Comparison of ENCODE assay signal across 18 cellular contexts in genomic region chr10:20596065-20596760, GRCh38.
DNase-seq lines count a peak whose midpoint lies in the region; ATAC-seq and TF ChIP-seq lines count a peak whose summit lies in the region.
"Had no signal": no experiment of that assay in that cellular context is flagged by ENCODE, and none has a peak within 500 bp of the region (broad histone marks: within the 10 kb centered on the region; RNA-seq: fewer than 3 reads in every experiment).

No MANE protein-coding gene starts in this region.

- H3K4me1 ChIP-seq in left ventricle myocardium inferior (peaks cover 25% of the 10 kb centered on the region), endodermal cell (ENCODE audit: control insufficient read depth, insufficient read depth, low read length) (no peaks in the 10 kb centered on the region), mesenchymal stem cell (ENCODE audit: control insufficient read depth, insufficient read depth, low read depth, low read length) (peaks cover 3% of the 10 kb centered on the region)
- H3K4me1 ChIP-seq: prostate gland had no signal

- H4K91ac ChIP-seq in mesenchymal stem cell (ENCODE audit: low read length), result no peak overlapping the region

- no peak overlapping the region for H3K4ac ChIP-seq in mesenchymal stem cell (ENCODE audit: low read depth in 1 of 2, low read length in 2 of 2)

- H2BK120ac ChIP-seq in mesenchymal stem cell (ENCODE audit: low read depth, low read length), result no peak overlapping the region

- no peak overlapping the region for H2BK15ac ChIP-seq in mesenchymal stem cell (ENCODE audit: low read depth, poor library complexity, severe bottlenecking)

- peak; percentile 50 for ATAC-seq in Right ventricle myocardium superior (ENCODE audit: poor library complexity)
- ATAC-seq: A549; activated CD8-positive, alpha-beta T cell treated with anti-CD3 and anti-CD28 coated beads for 36 hours had no signal

- no peak overlapping the region for H3K23ac ChIP-seq in mesenchymal stem cell (ENCODE audit: low read length in 2 of 2)

- H3K4me3 ChIP-seq in left ventricle myocardium inferior, result no peak overlapping the region
- H3K4me3 ChIP-seq in endodermal cell (ENCODE audit: low read length), result no peak overlapping the region
- H3K4me3 ChIP-seq in mesenchymal stem cell (ENCODE audit: insufficient read depth in 1 of 2, low read depth in 1 of 2, low read length in 2 of 2), result no peak overlapping the region
- H3K4me3 ChIP-seq: A549, heart left ventricle, prostate gland had no signal

- no peaks in the 10 kb centered on the region for H3K79me1 ChIP-seq in mesenchymal stem cell (replicated peaks; ENCODE audit: low read length, poor library complexity, severe bottlenecking)

- H3K14ac ChIP-seq in mesenchymal stem cell (ENCODE audit: low read length in 2 of 2), result no peak overlapping the region

- no peak overlapping the region for H2BK12ac ChIP-seq in mesenchymal stem cell (ENCODE audit: low read length in 2 of 2)

- H3K36me3 Mint-ChIP-seq in endodermal cell (ENCODE audit: low read depth), result no peaks in the 10 kb centered on the region
- H3K36me3 Mint-ChIP-seq: activated naive CD8-positive, alpha-beta T cell treated with anti-CD3 and anti-CD28 coated beads, Interleukin-2, amount 10 ng/mL, durations not matched to agents 7 days and 5 days; CD4-positive, alpha-beta memory T cell had no signal

- intact Hi-C loops in Right ventricle myocardium superior (cut with DNase I) (no loop called here), left ventricle myocardium inferior (cut with micrococcal nuclease) (no loop called here)

- H3K9ac ChIP-seq in endodermal cell (ENCODE audit: extremely low read depth, low read length, poor library complexity, severe bottlenecking) (no peak overlapping the region), mesenchymal stem cell (ENCODE audit: low read length) (no peak overlapping the region)
- H3K9ac ChIP-seq: KMS-11 had no signal

- no peak overlapping the region for H4K8ac ChIP-seq in mesenchymal stem cell (ENCODE audit: low read length)

- no peaks in the 10 kb centered on the region for H3K9me3 Mint-ChIP-seq in endodermal cell
- H3K9me3 Mint-ChIP-seq: activated naive CD8-positive, alpha-beta T cell treated with anti-CD3 and anti-CD28 coated beads, Interleukin-2, amount 10 ng/mL, durations not matched to agents 7 days and 5 days had no signal

- H2BK5ac ChIP-seq in mesenchymal stem cell (ENCODE audit: low read depth, low read length, poor library complexity, severe bottlenecking), result no peak overlapping the region

- no peak overlapping the region for H2AK5ac ChIP-seq in mesenchymal stem cell (ENCODE audit: low read length, severe bottlenecking)

- no peak overlapping the region for H3K4me3 Mint-ChIP-seq in endodermal cell
- H3K4me3 Mint-ChIP-seq: activated CD8-positive, alpha-beta T cell treated with anti-CD3 and anti-CD28 coated beads for 36 hours; activated naive CD8-positive, alpha-beta T cell treated with anti-CD3 and anti-CD28 coated beads, Interleukin-2, amount 10 ng/mL, durations not matched to agents 7 days and 5 days; CD4-positive, alpha-beta memory T cell had no signal

- H3K27me3 ChIP-seq in left ventricle myocardium inferior (ENCODE audit: low read depth) (no peaks in the 10 kb centered on the region), endodermal cell (ENCODE audit: control insufficient read depth, insufficient read depth, low read length, poor library complexity, severe bottlenecking) (no peaks in the 10 kb centered on the region), mesenchymal stem cell (ENCODE audit: control insufficient read depth in 1 of 2, insufficient read depth in 1 of 2, low read length in 2 of 2) (no peaks in the 10 kb centered on the region)
- H3K27me3 ChIP-seq: heart left ventricle had no signal

- DNase-seq in Right ventricle myocardium superior (no peak), left ventricle myocardium inferior (no peak), endodermal cell (no peak), mesenchymal stem cell (peak; percentile 41), inferior parietal cortex (ENCODE audit: extremely low spot score) (no peak), RWPE1 (ENCODE audit: low spot score) (no peak), AML-193 (lab: John Stamatoyannopoulos, UW) (no peak), SW 1271 (lab: John Stamatoyannopoulos, UW) (no peak)
- DNase-seq: activated CD8-positive, alpha-beta T cell treated with anti-CD3 and anti-CD28 coated beads for 36 hours; activated naive CD8-positive, alpha-beta T cell treated with anti-CD3 and anti-CD28 coated beads, Interleukin-2, amount 10 ng/mL, durations not matched to agents 7 days and 5 days; CD4-positive, alpha-beta memory T cell; DMS79 treated with DMSO at 0.1 percent for 48 hours; heart left ventricle had no signal

- H3K9me3 ChIP-seq in left ventricle myocardium inferior (replicated peaks) (no peaks in the 10 kb centered on the region), endodermal cell (ENCODE audit: control insufficient read depth, low read length) (no peaks in the 10 kb centered on the region), mesenchymal stem cell (ENCODE audit: control insufficient read depth, low read length) (no peaks in the 10 kb centered on the region)
- H3K9me3 ChIP-seq: A549, heart left ventricle, prostate gland had no signal

- H3K36me3 ChIP-seq in left ventricle myocardium inferior (no peaks in the 10 kb centered on the region), endodermal cell (ENCODE audit: control insufficient read depth, insufficient read depth, low read length) (no peaks in the 10 kb centered on the region), mesenchymal stem cell (ENCODE audit: control insufficient read depth in 1 of 2, insufficient read depth in 2 of 2, low read depth in 1 of 2, low read length in 2 of 2) (no peaks in the 10 kb centered on the region)
- H3K36me3 ChIP-seq: heart left ventricle, prostate gland had no signal

- no peak for TF ChIP-seq CTCF in left ventricle myocardium inferior (IDR thresholded peaks at IDR 0.05; ENCODE audit: borderline replicate concordance)
- no peak for TF ChIP-seq CTCF in endodermal cell (conservative IDR thresholded peaks at IDR 0.05)
- no peak for TF ChIP-seq CTCF in RWPE1 (conservative IDR thresholded peaks at IDR 0.05; ENCODE audit: low read depth)

- no peaks in the 10 kb centered on the region for H3K27me3 Mint-ChIP-seq in endodermal cell (ENCODE audit: insufficient read depth)
- H3K27me3 Mint-ChIP-seq: activated CD8-positive, alpha-beta T cell treated with anti-CD3 and anti-CD28 coated beads for 36 hours; activated naive CD8-positive, alpha-beta T cell treated with anti-CD3 and anti-CD28 coated beads, Interleukin-2, amount 10 ng/mL, durations not matched to agents 7 days and 5 days; CD4-positive, alpha-beta memory T cell had no signal

- no peak overlapping the region for H3K4me2 ChIP-seq in mesenchymal stem cell (ENCODE audit: low read length, poor library complexity, severe bottlenecking)
- H3K4me2 ChIP-seq: A549, KMS-11 had no signal

- POLR2A ChIA-PET in RWPE1 (lab: Yijun Ruan, JAX; ENCODE audit: low non-redundant PET), result no interaction called here

- no peak overlapping the region for H3K18ac ChIP-seq in mesenchymal stem cell (ENCODE audit: low read depth in 1 of 2, low read length in 2 of 2)

- 100% methylated on average over 1 of the region's 1 CpG; no CpG with 5 or more reads in 1 of the 2 experiments for WGBS in endodermal cell (ENCODE audit: insufficient coverage in 1 of 2, insufficient read length in 1 of 2), 2 experiments
- WGBS in mesenchymal stem cell, result no CpG with 5 or more reads among the region's 1 CpG

- H3K4me1 Mint-ChIP-seq in endodermal cell, result peaks cover 11% of the 10 kb centered on the region
- H3K4me1 Mint-ChIP-seq: activated naive CD8-positive, alpha-beta T cell treated with anti-CD3 and anti-CD28 coated beads, Interleukin-2, amount 10 ng/mL, durations not matched to agents 7 days and 5 days; CD4-positive, alpha-beta memory T cell had no signal

- H2AFZ ChIP-seq in mesenchymal stem cell (ENCODE audit: low read depth, low read length), result no peak overlapping the region

- CTCF ChIA-PET in RWPE1 (lab: Yijun Ruan, JAX), result interaction anchor here (0.7 kb wide), 2 partner anchors 134 to 770 kb away, joined by 3 read pairs; no protein-coding TSS in a partner anchor

- H3K27ac Mint-ChIP-seq in endodermal cell, result no peak overlapping the region
- H3K27ac Mint-ChIP-seq: activated CD8-positive, alpha-beta T cell treated with anti-CD3 and anti-CD28 coated beads for 36 hours; activated naive CD8-positive, alpha-beta T cell treated with anti-CD3 and anti-CD28 coated beads, Interleukin-2, amount 10 ng/mL, durations not matched to agents 7 days and 5 days; CD4-positive, alpha-beta memory T cell had no signal

- H3K27ac ChIP-seq in left ventricle myocardium inferior (replicated peaks), result no peak overlapping the region
- peak overlapping the region; percentile 89 for H3K27ac ChIP-seq in endodermal cell (ENCODE audit: low read depth, low read length)
- no peak overlapping the region for H3K27ac ChIP-seq in mesenchymal stem cell (ENCODE audit: low read length, poor library complexity, severe bottlenecking)
- no peak overlapping the region for H3K27ac ChIP-seq in RWPE1
- H3K27ac ChIP-seq: A549, HL-60, KMS-11, prostate gland, VCaP had no signal
